Comparison of ENCODE assay signal across 26 cellular contexts in the genomic region with DNA sequence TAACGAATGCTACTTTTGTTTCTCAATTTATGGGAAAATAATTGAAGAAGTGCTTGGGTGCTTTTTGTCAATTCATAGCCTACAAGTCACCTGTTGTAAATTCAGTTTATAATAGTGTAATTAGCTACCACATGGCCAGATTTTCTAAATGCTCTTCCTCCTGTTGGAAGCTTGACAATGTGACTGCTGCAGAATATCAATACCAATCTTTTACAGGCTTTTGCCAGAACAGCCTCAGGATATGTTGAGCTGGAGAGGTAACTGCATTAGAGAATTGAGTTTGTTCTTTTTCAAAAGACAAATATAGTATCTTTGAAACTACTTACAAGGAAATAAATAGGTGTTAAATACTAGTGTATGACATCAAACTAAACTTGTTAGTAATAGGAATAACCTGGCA.
DNase-seq lines count a peak whose midpoint lies in the region; FAIRE-seq and TF ChIP-seq lines count a peak whose summit lies in the region.
"Had no signal": no experiment of that assay in that cellular context is flagged by ENCODE, and none has a peak within 500 bp of the region (broad histone marks: within the 10 kb centered on the region; RNA-seq: fewer than 3 reads in every experiment).

No MANE protein-coding gene starts in this region.

- WGBS in SK-N-SH (ENCODE audit: low lambda C conversion rate): 61% methylated on average over 1 of the region's 1 CpG

- H3K9me3 ChIP-seq in SK-N-SH: no peaks in the 10 kb centered on the region
- H3K9me3 ChIP-seq: BLaER1 treated with 17β-estradiol and CSF1 and Interleukin-3, amounts not matched to agents 10 nM and 100 nM had no signal

- TF ChIP-seq EP300 in SK-N-SH (IDR thresholded peaks at IDR 0.05; ENCODE audit: borderline replicate concordance in 1 of 2, low read depth in 1 of 2, low read length in 1 of 2): peak in 1 of 2 experiments; percentile 86; a peak in 2 of 4 replicates

- FAIRE-seq in HTR-8/SVneo (lab: Jason Lieb, UNC): no peak
- FAIRE-seq: A204.1, D721Med, GM12878, GM19239, H1 had no signal

- H3K9ac ChIP-seq in SK-N-SH: no peak overlapping the region
- H3K9ac ChIP-seq: BLaER1 treated with 17β-estradiol and CSF1 and Interleukin-3, amounts not matched to agents 10 nM and 100 nM; GM23248 had no signal

- H3K4me1 ChIP-seq in SK-N-SH (ENCODE audit: control insufficient read depth in 1 of 2, insufficient read depth in 2 of 2, low read depth in 1 of 2, low read length in 1 of 2): peaks cover 0 to 5% of the 10 kb centered on the region in 2 experiments; a peak in 2 of 4 replicates
- H3K4me1 ChIP-seq: BLaER1 treated with 17β-estradiol and CSF1 and Interleukin-3, amounts not matched to agents 10 nM and 100 nM had no signal

- no peak overlapping the region for H3K4me3 Mint-ChIP-seq in glutamatergic neuron (ENCODE audit: unreplicated experiment)
- H3K4me3 Mint-ChIP-seq: B cell; CD14-positive monocyte; CD4-positive, alpha-beta T cell; CD8-positive, alpha-beta memory T cell had no signal

- CTCF ChIA-PET in SK-N-SH (lab: Yijun Ruan, JAX): interaction anchor here (1.0 to 1.3 kb wide), 2 partner anchors 9 to 186 kb away, joined by 3 to 4 read pairs; no protein-coding TSS in a partner anchor

- H2AFZ ChIP-seq in SK-N-SH (ENCODE audit: low read depth): no peak overlapping the region
- H2AFZ ChIP-seq: GM23248 had no signal

- no peaks in the 10 kb centered on the region for H3K36me3 ChIP-seq in SK-N-SH (replicated peaks in 1 of 2; ENCODE audit: control insufficient read depth in 1 of 2, insufficient read depth in 2 of 2, low read length in 1 of 2)
- H3K36me3 ChIP-seq: BLaER1 treated with 17β-estradiol and CSF1 and Interleukin-3, amounts not matched to agents 10 nM and 100 nM had no signal

- DNase-seq in NCI-H1092 treated with DMSO at 0.1 percent for 48 hours (lab: John Stamatoyannopoulos, UW): peak; percentile 57
- DNase-seq in NCI-H1092 (lab: John Stamatoyannopoulos, UW): no peak
- DNase-seq in NCI-H446 (lab: John Stamatoyannopoulos, UW): peak; percentile 1 to 13
- no peak for DNase-seq in NCI-H446 treated with DMSO at 0.1 percent for 48 hours (lab: John Stamatoyannopoulos, UW)
- DNase-seq in SK-N-SH: peak; percentile 6
- no peak for DNase-seq in glutamatergic neuron
- no peak for DNase-seq in HTR-8/SVneo (ENCODE audit: insufficient read length, low spot score)
- no peak for DNase-seq in retina
- DNase-seq: CD4-positive, alpha-beta T cell; CD8-positive, alpha-beta memory T cell; DMS 273 treated with DMSO at 0.1 percent for 48 hours; DMS79; EL; GDM1; GM23248; H7; HCEC 1CT had no signal

- H3F3A ChIP-seq in SK-N-SH (replicated peaks; ENCODE audit: insufficient read depth): peaks cover 4% of the 10 kb centered on the region

- no peaks in the 10 kb centered on the region for H3K27me3 ChIP-seq in SK-N-SH (ENCODE audit: insufficient read depth)
- H3K27me3 ChIP-seq: BLaER1 treated with 17β-estradiol and CSF1 and Interleukin-3, amounts not matched to agents 10 nM and 100 nM had no signal

- no peaks in the 10 kb centered on the region for H3K27me3 Mint-ChIP-seq in glutamatergic neuron (ENCODE audit: unreplicated experiment)
- H3K27me3 Mint-ChIP-seq: B cell had no signal

- peak overlapping the region; percentile 1 for H3K27ac Mint-ChIP-seq in glutamatergic neuron (ENCODE audit: unreplicated experiment)
- H3K27ac Mint-ChIP-seq: B cell; CD4-positive, alpha-beta T cell; CD8-positive, alpha-beta memory T cell had no signal

- POLR2A ChIA-PET in SK-N-SH (lab: Yijun Ruan, JAX): no interaction called here

- TF ChIP-seq RAD21 in SK-N-SH (IDR thresholded peaks at IDR 0.05; ENCODE audit: low read length): peak; percentile 1; the same call in 1 of the 2 replicates

- H3K4me2 ChIP-seq in SK-N-SH: no peak overlapping the region
- H3K4me2 ChIP-seq: BLaER1 treated with 17β-estradiol and CSF1 and Interleukin-3, amounts not matched to agents 10 nM and 100 nM had no signal

- TF ChIP-seq CTCF in SK-N-SH (IDR thresholded peaks at IDR 0.05) (no peak), glutamatergic neuron (IDR thresholded peaks at IDR 0.05; ENCODE audit: partially characterized antibody, unreplicated experiment) (no peak)

- H3K4me3 ChIP-seq in SK-N-SH (ENCODE audit: low read depth in 2 of 2, low read length in 1 of 2): no peak overlapping the region
- H3K4me3 ChIP-seq: BLaER1 treated with 17β-estradiol and CSF1 and Interleukin-3, amounts not matched to agents 10 nM and 100 nM; GM12878; GM23248 had no signal

- peaks cover 17% of the 10 kb centered on the region for H3K4me1 Mint-ChIP-seq in glutamatergic neuron (ENCODE audit: low read depth, unreplicated experiment)
- H3K4me1 Mint-ChIP-seq: B cell; CD14-positive monocyte; CD8-positive, alpha-beta memory T cell had no signal

- H3K27ac ChIP-seq in SK-N-SH (ENCODE audit: low read depth in 2 of 2, low read length in 1 of 2): peak overlapping the region in 1 of 2 experiments; percentile 50; a peak in 1 of 4 replicates
- H3K27ac ChIP-seq: 22Rv1; BLaER1 treated with 17β-estradiol and CSF1 and Interleukin-3, amounts not matched to agents 10 nM and 100 nM; GM23248 had no signal

- no peaks in the 10 kb centered on the region for H3K79me2 ChIP-seq in SK-N-SH (ENCODE audit: insufficient read depth)

- no peaks in the 10 kb centered on the region for H3K9me3 Mint-ChIP-seq in glutamatergic neuron (ENCODE audit: unreplicated experiment)
- H3K9me3 Mint-ChIP-seq: CD4-positive, alpha-beta T cell; CD8-positive, alpha-beta memory T cell had no signal

- H3K36me3 Mint-ChIP-seq in glutamatergic neuron (ENCODE audit: unreplicated experiment): no peaks in the 10 kb centered on the region
- H3K36me3 Mint-ChIP-seq: CD14-positive monocyte; CD8-positive, alpha-beta memory T cell had no signal

- no peaks in the 10 kb centered on the region for H4K20me1 ChIP-seq in SK-N-SH (ENCODE audit: insufficient read depth)
- H4K20me1 ChIP-seq: BLaER1 treated with 17β-estradiol and CSF1 and Interleukin-3, amounts not matched to agents 10 nM and 100 nM had no signal

- H3K9me2 ChIP-seq in SK-N-SH: no peaks in the 10 kb centered on the region

TF ChIP-seq in SK-N-SH, 30 proteins besides CTCF, POLR2A, EP300 and RAD21 (continues in another document):
- no peak for TF ChIP-seq NRF1 (IDR thresholded peaks at IDR 0.05; ENCODE audit: low read depth, low read length)
- TF ChIP-seq ELF1 (IDR thresholded peaks at IDR 0.05): no peak
- peak; percentile 94 for TF ChIP-seq RCOR1 (IDR thresholded peaks at IDR 0.05; ENCODE audit: low read length)
- peak; percentile 27 for TF ChIP-seq CHD2 (IDR thresholded peaks at IDR 0.05; ENCODE audit: low read length, partially characterized antibody)
- TF ChIP-seq RFX5 (IDR thresholded peaks at IDR 0.05; ENCODE audit: low read length): no peak
- TF ChIP-seq, protein P1, sequence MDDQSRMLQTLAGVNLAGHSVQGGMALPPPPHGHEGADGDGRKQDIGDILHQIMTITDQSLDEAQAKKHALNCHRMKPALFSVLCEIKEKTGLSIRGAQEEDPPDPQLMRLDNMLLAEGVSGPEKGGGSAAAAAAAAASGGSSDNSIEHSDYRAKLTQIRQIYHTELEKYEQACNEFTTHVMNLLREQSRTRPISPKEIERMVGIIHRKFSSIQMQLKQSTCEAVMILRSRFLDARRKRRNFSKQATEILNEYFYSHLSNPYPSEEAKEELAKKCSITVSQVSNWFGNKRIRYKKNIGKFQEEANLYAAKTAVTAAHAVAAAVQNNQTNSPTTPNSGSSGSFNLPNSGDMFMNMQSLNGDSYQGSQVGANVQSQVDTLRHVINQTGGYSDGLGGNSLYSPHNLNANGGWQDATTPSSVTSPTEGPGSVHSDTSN (IDR thresholded peaks at IDR 0.05): no peak
- TF ChIP-seq GATA2 (CRISPR knock-in tag; IDR thresholded peaks at IDR 0.05): peak; percentile 68
- TF ChIP-seq, protein P2, sequence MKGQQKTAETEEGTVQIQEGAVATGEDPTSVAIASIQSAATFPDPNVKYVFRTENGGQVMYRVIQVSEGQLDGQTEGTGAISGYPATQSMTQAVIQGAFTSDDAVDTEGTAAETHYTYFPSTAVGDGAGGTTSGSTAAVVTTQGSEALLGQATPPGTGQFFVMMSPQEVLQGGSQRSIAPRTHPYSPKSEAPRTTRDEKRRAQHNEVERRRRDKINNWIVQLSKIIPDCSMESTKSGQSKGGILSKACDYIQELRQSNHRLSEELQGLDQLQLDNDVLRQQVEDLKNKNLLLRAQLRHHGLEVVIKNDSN (IDR thresholded peaks at IDR 0.05; ENCODE audit: borderline replicate concordance, low read depth): no peak
- no peak for TF ChIP-seq FOSL2 (IDR thresholded peaks at IDR 0.05; ENCODE audit: borderline replicate concordance, low read depth)
- TF ChIP-seq MEF2A (IDR thresholded peaks at IDR 0.05; ENCODE audit: borderline replicate concordance, low read depth): no peak
- TF ChIP-seq, protein P3, sequence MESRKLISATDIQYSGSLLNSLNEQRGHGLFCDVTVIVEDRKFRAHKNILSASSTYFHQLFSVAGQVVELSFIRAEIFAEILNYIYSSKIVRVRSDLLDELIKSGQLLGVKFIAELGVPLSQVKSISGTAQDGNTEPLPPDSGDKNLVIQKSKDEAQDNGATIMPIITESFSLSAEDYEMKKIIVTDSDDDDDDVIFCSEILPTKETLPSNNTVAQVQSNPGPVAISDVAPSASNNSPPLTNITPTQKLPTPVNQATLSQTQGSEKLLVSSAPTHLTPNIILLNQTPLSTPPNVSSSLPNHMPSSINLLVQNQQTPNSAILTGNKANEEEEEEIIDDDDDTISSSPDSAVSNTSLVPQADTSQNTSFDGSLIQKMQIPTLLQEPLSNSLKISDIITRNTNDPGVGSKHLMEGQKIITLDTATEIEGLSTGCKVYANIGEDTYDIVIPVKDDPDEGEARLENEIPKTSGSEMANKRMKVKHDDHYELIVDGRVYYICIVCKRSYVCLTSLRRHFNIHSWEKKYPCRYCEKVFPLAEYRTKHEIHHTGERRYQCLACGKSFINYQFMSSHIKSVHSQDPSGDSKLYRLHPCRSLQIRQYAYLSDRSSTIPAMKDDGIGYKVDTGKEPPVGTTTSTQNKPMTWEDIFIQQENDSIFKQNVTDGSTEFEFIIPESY (IDR thresholded peaks at IDR 0.05; ENCODE audit: borderline replicate concordance, low read depth): no peak
- TF ChIP-seq JUND (IDR thresholded peaks at IDR 0.05): no peak
- no peak for TF ChIP-seq USF2 (IDR thresholded peaks at IDR 0.05; ENCODE audit: borderline replicate concordance, low read depth, low read length)

Comparison
In these comparisons a context has a peak if more than half of its experiments do, and no peak if none do; other contexts are left out.
1. DNase-seq: peak in NCI-H1092 treated with DMSO at 0.1 percent for 48 hours (single experiment), NCI-H446 (2 of 2) and SK-N-SH (single experiment); none in NCI-H1092 (single experiment), NCI-H446 treated with DMSO at 0.1 percent for 48 hours (single experiment), glutamatergic neuron (single experiment), HTR-8/SVneo (single experiment) and retina (single experiment).